17 cellular contexts compared by ENCODE assay signal in genomic region chr6:169949501-169950097, GRCh38.
"Had no signal": no experiment of that assay in that cellular context is flagged by ENCODE, and none has a peak within 500 bp of the region (broad histone marks: within the 10 kb centered on the region; RNA-seq: fewer than 3 reads in every experiment).

No MANE protein-coding gene starts in this region.

- H3K36me3 Mint-ChIP-seq: activated CD4-positive, alpha-beta memory T cell treated with anti-CD3 and anti-CD28 coated beads for 36 hours; stimulated activated effector memory CD8-positive, alpha-beta T cell treated with anti-CD3 and anti-CD28 coated beads, Interleukin-12 subunit alpha, Interleukin-12 subunit beta, amount 100 ng/mL, for 72 hours had no signal

- H3K4me3 ChIP-seq: breast epithelium, dorsolateral prefrontal cortex, lower lobe of right lung, tibial nerve had no signal

- DNase-seq: activated CD4-positive, alpha-beta memory T cell treated with anti-CD3 and anti-CD28 coated beads for 36 hours; activated CD4-positive, alpha-beta T cell treated with anti-CD3 and anti-CD28 coated beads for 1 hour; activated naive CD8-positive, alpha-beta T cell treated with anti-CD3 and anti-CD28 coated beads, Interleukin-2, amount 10 ng/mL, durations not matched to agents 7 days and 5 days; activated T-cell treated with anti-CD3 and anti-CD28 coated beads, Interleukin-2, amount 50 U/mL, for 48 hours; aorta; dorsolateral prefrontal cortex; hypothalamus; lower lobe of right lung; midbrain; posterior cingulate gyrus; small intestine; T-helper 9 cell had no signal

- H3K4me3 Mint-ChIP-seq: activated CD4-positive, alpha-beta memory T cell treated with anti-CD3 and anti-CD28 coated beads for 36 hours; activated naive CD8-positive, alpha-beta T cell treated with anti-CD3 and anti-CD28 coated beads, Interleukin-2, amount 10 ng/mL, durations not matched to agents 7 days and 5 days; stimulated activated effector memory CD8-positive, alpha-beta T cell treated with anti-CD3 and anti-CD28 coated beads, Interleukin-12 subunit alpha, Interleukin-12 subunit beta, amount 100 ng/mL, for 72 hours had no signal

- H3K4me1 ChIP-seq: breast epithelium, lower lobe of right lung, tibial nerve had no signal

- H3K9me3 Mint-ChIP-seq: activated CD4-positive, alpha-beta memory T cell treated with anti-CD3 and anti-CD28 coated beads for 36 hours; activated naive CD8-positive, alpha-beta T cell treated with anti-CD3 and anti-CD28 coated beads, Interleukin-2, amount 10 ng/mL, durations not matched to agents 7 days and 5 days; stimulated activated effector memory CD8-positive, alpha-beta T cell treated with anti-CD3 and anti-CD28 coated beads, Interleukin-12 subunit alpha, Interleukin-12 subunit beta, amount 100 ng/mL, for 72 hours had no signal

- H3K4me1 Mint-ChIP-seq: stimulated activated effector memory CD8-positive, alpha-beta T cell treated with anti-CD3 and anti-CD28 coated beads, Interleukin-12 subunit alpha, Interleukin-12 subunit beta, amount 100 ng/mL, for 72 hours had no signal

- ATAC-seq: esophagus mucosa; lower lobe of right lung; stimulated activated effector memory CD8-positive, alpha-beta T cell treated with anti-CD3 and anti-CD28 coated beads, Interleukin-12 subunit alpha, Interleukin-12 subunit beta, amount 100 ng/mL, for 72 hours had no signal

- H3K27me3 ChIP-seq: breast epithelium, tibial nerve had no signal

- H3K9me3 ChIP-seq: breast epithelium, lower lobe of right lung had no signal

- H3K27me3 Mint-ChIP-seq: activated CD4-positive, alpha-beta memory T cell treated with anti-CD3 and anti-CD28 coated beads for 36 hours had no signal

- FAIRE-seq: endometrium, small intestine had no signal

- H3K27ac Mint-ChIP-seq: activated CD4-positive, alpha-beta memory T cell treated with anti-CD3 and anti-CD28 coated beads for 36 hours; activated naive CD8-positive, alpha-beta T cell treated with anti-CD3 and anti-CD28 coated beads, Interleukin-2, amount 10 ng/mL, durations not matched to agents 7 days and 5 days; stimulated activated effector memory CD8-positive, alpha-beta T cell treated with anti-CD3 and anti-CD28 coated beads, Interleukin-12 subunit alpha, Interleukin-12 subunit beta, amount 100 ng/mL, for 72 hours had no signal

- H3K27ac ChIP-seq: breast epithelium, dorsolateral prefrontal cortex, lower lobe of right lung, tibial nerve had no signal

- H3K36me3 ChIP-seq: breast epithelium, lower lobe of right lung, tibial nerve had no signal
